ENCODE assay signal across 8 cellular contexts in the genomic region with DNA sequence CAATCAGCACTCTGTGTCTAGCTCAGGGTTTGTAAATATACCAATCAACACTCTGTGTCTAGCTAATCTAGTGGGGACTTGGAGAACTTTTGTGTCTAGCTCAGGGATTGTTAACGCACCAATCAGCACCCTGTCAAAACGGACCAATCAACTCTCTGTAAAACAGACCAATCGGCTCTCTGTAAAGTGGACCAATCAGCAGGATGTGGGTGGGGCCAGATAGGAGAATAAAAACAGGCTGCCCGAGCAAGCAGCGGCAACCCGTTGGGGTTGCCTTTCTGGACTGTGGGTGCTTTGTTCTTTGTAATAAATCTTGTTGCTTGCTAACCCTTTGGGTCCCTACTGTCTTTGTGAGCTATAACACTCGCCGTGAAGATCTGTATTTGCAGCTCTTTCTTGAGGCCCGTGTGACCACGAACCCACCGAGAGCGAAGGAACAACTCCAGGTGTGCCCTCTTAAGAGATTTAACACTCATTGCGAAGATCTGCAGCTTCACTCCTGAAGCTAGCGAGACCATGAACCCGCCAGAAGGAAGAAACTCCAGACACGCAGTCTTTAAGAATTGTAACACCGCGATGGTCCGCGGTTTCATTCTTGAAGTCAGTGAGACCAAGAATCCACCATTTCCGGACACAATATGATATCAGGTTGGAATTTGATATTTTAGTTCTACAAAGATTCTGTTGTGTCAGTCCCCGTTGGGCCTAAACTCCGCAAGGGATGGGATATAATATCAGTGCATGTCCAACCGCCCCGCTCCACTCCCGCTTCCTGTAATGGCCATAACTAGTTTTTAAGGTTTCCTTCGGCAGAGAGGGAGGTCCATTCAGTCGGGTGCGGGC. TPM values are rescaled to one million over a fixed set of nuclear protein-coding genes. Genes with fewer than 3 reads are reported as not detected.
DNase-seq lines count a peak whose midpoint lies in the region; ATAC-seq and TF ChIP-seq lines count a peak whose summit lies in the region.

No MANE protein-coding gene starts in this region.

- no peak overlapping the region for H3K9ac ChIP-seq in HUES48 (ENCODE audit: low read depth, low read length)

- H3K4me1 Mint-ChIP-seq in activated T-helper 1 cell treated with anti-CD3 and anti-CD28 coated beads, Interleukin-12 subunit alpha, Interleukin-12 subunit beta, Interleukin-2, Interleukin-4 antibody, amounts not matched to agents 30 ng/mL and 10 ng/mL and 1 ng/mL, durations not matched to agents 14 hours and 24 hours and 36 hours (ENCODE audit: low read depth), result peaks cover 27% of the 10 kb centered on the region
- peaks cover 28 to 44% of the 10 kb centered on the region in 2 donors for H3K4me1 Mint-ChIP-seq in immature natural killer cell

- TF ChIP-seq CTCF in GM20000 (IDR thresholded peaks at IDR 0.05; ENCODE audit: extremely low read depth, missing control alignments), result no peak

- H3K36me3 Mint-ChIP-seq in activated T-helper 1 cell treated with anti-CD3 and anti-CD28 coated beads, Interleukin-12 subunit alpha, Interleukin-12 subunit beta, Interleukin-2, Interleukin-4 antibody, amounts not matched to agents 30 ng/mL and 10 ng/mL and 1 ng/mL, durations not matched to agents 14 hours and 24 hours and 36 hours (ENCODE audit: low read depth), result peaks cover 20% of the 10 kb centered on the region
- H3K36me3 Mint-ChIP-seq in immature natural killer cell, result no peaks in the 10 kb centered on the region

- no peaks in the 10 kb centered on the region for H3K27me3 ChIP-seq in HUES48 (ENCODE audit: control insufficient read depth, insufficient read depth, low read length)

- H3K4me1 ChIP-seq in HUES48 (ENCODE audit: control insufficient read depth, insufficient read depth, low read length), result no peaks in the 10 kb centered on the region

- peak overlapping the region; percentile 89 for H3K4me3 ChIP-seq in HUES48 (ENCODE audit: low read depth, low read length)

- no peak for DNase-seq in activated T-helper 1 cell treated with anti-CD3 and anti-CD28 coated beads, Interleukin-12 subunit alpha, Interleukin-12 subunit beta, Interleukin-2, Interleukin-4 antibody, amounts not matched to agents 30 ng/mL and 10 ng/mL and 1 ng/mL, durations not matched to agents 14 hours and 24 hours and 36 hours (ENCODE audit: low spot score)
- DNase-seq in immature natural killer cell, result no peak
- DNase-seq in stimulated activated naive CD8-positive, alpha-beta T cell treated with anti-CD3 and anti-CD28 coated beads, Interleukin-15, Interleukin-2, amounts not matched to agents 100 U/mL and 50 U/mL, for 24 hours, result peak; percentile 20
- DNase-seq in GM20000 (ENCODE audit: low spot score), result no peak
- DNase-seq in DMS114 treated with DMSO at 0.1 percent for 48 hours (lab: John Stamatoyannopoulos, UW; ENCODE audit: unreplicated experiment), result no peak

- H3K9me3 Mint-ChIP-seq in activated T-helper 1 cell treated with anti-CD3 and anti-CD28 coated beads, Interleukin-12 subunit alpha, Interleukin-12 subunit beta, Interleukin-2, Interleukin-4 antibody, amounts not matched to agents 30 ng/mL and 10 ng/mL and 1 ng/mL, durations not matched to agents 14 hours and 24 hours and 36 hours, result no peaks in the 10 kb centered on the region
- H3K9me3 Mint-ChIP-seq in immature natural killer cell, result no peaks in the 10 kb centered on the region

- H3K9me3 ChIP-seq in HUES48 (ENCODE audit: control insufficient read depth, insufficient read depth, low read length), result no peaks in the 10 kb centered on the region

- peak overlapping the region; percentile 82 for H3K27ac Mint-ChIP-seq in activated T-helper 1 cell treated with anti-CD3 and anti-CD28 coated beads, Interleukin-12 subunit alpha, Interleukin-12 subunit beta, Interleukin-2, Interleukin-4 antibody, amounts not matched to agents 30 ng/mL and 10 ng/mL and 1 ng/mL, durations not matched to agents 14 hours and 24 hours and 36 hours
- H3K27ac Mint-ChIP-seq in immature natural killer cell, result peak overlapping the region; percentile 90 to 95 (median 92)

- H3K27me3 Mint-ChIP-seq in activated T-helper 1 cell treated with anti-CD3 and anti-CD28 coated beads, Interleukin-12 subunit alpha, Interleukin-12 subunit beta, Interleukin-2, Interleukin-4 antibody, amounts not matched to agents 30 ng/mL and 10 ng/mL and 1 ng/mL, durations not matched to agents 14 hours and 24 hours and 36 hours (ENCODE audit: insufficient read depth), result peaks cover 2% of the 10 kb centered on the region
- H3K27me3 Mint-ChIP-seq in immature natural killer cell (ENCODE audit: low read depth in 3 of 3), result peaks cover 0 to 10% (median 2%) of the 10 kb centered on the region in 3 donors

- no peak overlapping the region for H3K27ac ChIP-seq in HUES48 (ENCODE audit: low read depth, low read length)

- no peaks in the 10 kb centered on the region for H3K36me3 ChIP-seq in HUES48 (ENCODE audit: control insufficient read depth, insufficient read depth, low read length)

- intact Hi-C loops in activated T-helper 1 cell treated with anti-CD3 and anti-CD28 coated beads, Interleukin-12 subunit alpha, Interleukin-12 subunit beta, Interleukin-2, Interleukin-4 antibody, amounts not matched to agents 30 ng/mL and 10 ng/mL and 1 ng/mL, durations not matched to agents 14 hours and 24 hours and 36 hours (cut with micrococcal nuclease), result loop anchor here (1.0 to 5.0 kb wide), 6 partner anchors 32 to 316 kb away; a partner anchor contains a TSS

- peak overlapping the region; percentile 95 for H3K4me3 Mint-ChIP-seq in activated T-helper 1 cell treated with anti-CD3 and anti-CD28 coated beads, Interleukin-12 subunit alpha, Interleukin-12 subunit beta, Interleukin-2, Interleukin-4 antibody, amounts not matched to agents 30 ng/mL and 10 ng/mL and 1 ng/mL, durations not matched to agents 14 hours and 24 hours and 36 hours
- peak overlapping the region; percentile 90 to 98 (median 98) for H3K4me3 Mint-ChIP-seq in immature natural killer cell

- ATAC-seq in stimulated activated naive CD8-positive, alpha-beta T cell treated with anti-CD3 and anti-CD28 coated beads, Interleukin-15, Interleukin-2, amounts not matched to agents 100 U/mL and 50 U/mL, for 24 hours, result no peak
- no peak for ATAC-seq in GM21360 (IDR thresholded peaks at IDR 0.05; ENCODE audit: unreplicated experiment)
- ATAC-seq in HG03439 (IDR thresholded peaks at IDR 0.05; ENCODE audit: unreplicated experiment), result no peak

RNA-seq across cellular contexts. Expression of a gene that starts 0.7 kb away (rescaled TPM):
- total RNA-seq in activated T-helper 1 cell treated with anti-CD3 and anti-CD28 coated beads, Interleukin-12 subunit alpha, Interleukin-12 subunit beta, Interleukin-2, Interleukin-4 antibody, amounts not matched to agents 30 ng/mL and 10 ng/mL and 1 ng/mL, durations not matched to agents 14 hours and 24 hours and 36 hours, result 10.0 and 11.8 TPM in 2 replicates
- polyA plus RNA-seq in immature natural killer cell, result 10 to 100 TPM in 1 of 3 donors, 1 to 10 TPM in 2; 7.8 to 11.9 (median 9.2) TPM

RNA-seq across cellular contexts. Expression of a gene that starts 32.0 kb away (rescaled TPM):
- total RNA-seq in activated T-helper 1 cell treated with anti-CD3 and anti-CD28 coated beads, Interleukin-12 subunit alpha, Interleukin-12 subunit beta, Interleukin-2, Interleukin-4 antibody, amounts not matched to agents 30 ng/mL and 10 ng/mL and 1 ng/mL, durations not matched to agents 14 hours and 24 hours and 36 hours, result 94.8 and 116 TPM in 2 replicates
- 10 to 100 TPM; 16.5 to 26.2 (median 22.5) TPM for polyA plus RNA-seq in immature natural killer cell

RNA-seq across cellular contexts. Expression of a gene that starts 47.7 kb away (rescaled TPM):
- total RNA-seq in activated T-helper 1 cell treated with anti-CD3 and anti-CD28 coated beads, Interleukin-12 subunit alpha, Interleukin-12 subunit beta, Interleukin-2, Interleukin-4 antibody, amounts not matched to agents 30 ng/mL and 10 ng/mL and 1 ng/mL, durations not matched to agents 14 hours and 24 hours and 36 hours, result 18.5 and 19.4 TPM in 2 replicates
- 10 to 100 TPM; 16.2 to 31.0 (median 28.4) TPM for polyA plus RNA-seq in immature natural killer cell
